Comparison of ENCODE assay signal across 28 cellular contexts in genomic region chr15:56582785-56583184, GRCh38.
"Had no signal": no experiment of that assay in that cellular context is flagged by ENCODE, and none has a peak within 500 bp of the region (broad histone marks: within the 10 kb centered on the region; RNA-seq: fewer than 3 reads in every experiment).

No MANE protein-coding gene starts in this region.

- DNase-seq: activated CD4-positive, alpha-beta T cell treated with anti-CD3 and anti-CD28 coated beads, Interleukin-2, amount 10 ng/mL, durations not matched to agents 7 days and 5 days; activated CD8-positive, alpha-beta memory T cell treated with anti-CD3 and anti-CD28 coated beads, Interleukin-2, amount 10 ng/mL, durations not matched to agents 7 days and 5 days; activated CD8-positive, alpha-beta T cell treated with anti-CD3 and anti-CD28 coated beads for 36 hours; activated gamma-delta T cell; activated naive CD4-positive, alpha-beta T cell treated with anti-CD3 and anti-CD28 coated beads, Interleukin-2, amount 50 U/mL, for 16 hours; activated naive CD8-positive, alpha-beta T cell treated with anti-CD3 and anti-CD28 coated beads, Interleukin-2, amount 50 U/mL, for 24 hours; activated T-cell treated with anti-CD3 and anti-CD28 coated beads for 4 hours; anterior cingulate cortex; brain microvascular endothelial cell; central memory CD4-positive, alpha-beta T cell; dorsolateral prefrontal cortex; effector memory CD8-positive, alpha-beta T cell; head of caudate nucleus; hypothalamus; left ventricle myocardium superior; midbrain; natural killer cell; retina; sigmoid colon; stimulated activated CD4-positive, alpha-beta T cell treated with anti-CD3 and anti-CD28 coated beads, Interleukin-15, amount 100 ng/mL, for 24 hours; stimulated activated CD4-positive, alpha-beta T cell treated with anti-CD3 and anti-CD28 coated beads, Interleukin-2, amount 100 ng/mL, for 48 hours; stimulated activated naive CD4-positive, alpha-beta T cell; T1000; upper lobe of right lung had no signal

- H3K27me3 ChIP-seq: brain microvascular endothelial cell, dorsolateral prefrontal cortex, gastroesophageal sphincter, sigmoid colon, upper lobe of right lung had no signal

- H3K4me2 ChIP-seq: smooth muscle cell had no signal

- H3K36me3 ChIP-seq: brain microvascular endothelial cell, gastroesophageal sphincter, sigmoid colon, thoracic aorta, upper lobe of right lung had no signal

- H3K4me1 ChIP-seq: gastroesophageal sphincter, sigmoid colon, upper lobe of right lung had no signal

- H3K27ac ChIP-seq: brain microvascular endothelial cell, dorsolateral prefrontal cortex, gastroesophageal sphincter, sigmoid colon, thoracic aorta, upper lobe of right lung, VCaP had no signal

- H3K4me3 ChIP-seq: dorsolateral prefrontal cortex, gastroesophageal sphincter, sigmoid colon, smooth muscle cell, thoracic aorta, upper lobe of right lung had no signal
